ENCODE assay signal across 20 cellular contexts in the genomic region with DNA sequence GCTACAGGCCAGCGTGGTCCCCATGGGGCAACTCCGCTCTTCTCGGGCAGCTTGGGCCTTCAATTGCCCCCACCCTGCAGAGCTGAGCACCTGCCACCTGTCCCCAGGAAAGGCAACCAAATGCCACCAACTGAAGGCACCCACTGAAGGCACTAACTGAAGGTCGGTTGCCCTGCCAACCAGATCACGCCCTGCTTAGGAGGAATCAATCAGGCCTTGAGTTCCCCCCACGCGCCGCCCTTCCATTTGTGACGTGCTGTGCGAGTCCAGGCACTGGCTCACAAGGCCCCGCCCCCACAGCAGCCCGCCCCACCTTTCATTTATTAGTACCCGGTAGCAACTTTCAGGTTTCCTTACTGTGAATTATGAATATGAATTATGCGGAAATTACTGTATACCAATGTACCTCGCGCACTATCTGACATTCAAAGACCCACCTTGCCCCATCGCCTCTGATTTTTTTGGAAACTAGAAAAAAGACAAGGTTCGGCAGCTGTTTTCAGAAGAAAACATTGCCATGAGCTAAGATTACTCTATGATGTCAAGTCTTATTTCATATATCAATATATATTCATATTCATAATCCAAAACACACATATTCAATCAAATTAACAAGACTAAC.
"Had no signal": no experiment of that assay in that cellular context is flagged by ENCODE, and none has a peak within 500 bp of the region (broad histone marks: within the 10 kb centered on the region; RNA-seq: fewer than 3 reads in every experiment).

No MANE protein-coding gene starts in this region.

- H3K27ac ChIP-seq: esophagus squamous epithelium, gastrocnemius medialis, left lung, thoracic aorta, vagina had no signal

- H3K4me3 Mint-ChIP-seq: activated CD4-positive, alpha-beta memory T cell treated with anti-CD3 and anti-CD28 coated beads, Interleukin-2, amount 10 ng/mL, durations not matched to agents 7 days and 5 days; activated naive CD8-positive, alpha-beta T cell; endodermal cell; natural killer cell; type B pancreatic cell; WTC11 had no signal

- DNase-seq: activated CD4-positive, alpha-beta memory T cell treated with anti-CD3 and anti-CD28 coated beads, Interleukin-2, amount 10 ng/mL, durations not matched to agents 7 days and 5 days; activated gamma-delta T cell treated with Interleukin-2 at 50 U/mL for 16 hours; amygdala; cortex of kidney; endodermal cell; esophagus squamous epithelium; gastrocnemius medialis; hippocampal formation; kidney glomerular epithelial cell; natural killer cell; stimulated activated CD4-positive, alpha-beta T cell treated with anti-CD3 and anti-CD28 coated beads, Interleukin-2, amount 100 ng/mL, for 48 hours; T1000 had no signal

- H3K27ac Mint-ChIP-seq: activated CD4-positive, alpha-beta memory T cell treated with anti-CD3 and anti-CD28 coated beads, Interleukin-2, amount 10 ng/mL, durations not matched to agents 7 days and 5 days; activated naive CD8-positive, alpha-beta T cell; endodermal cell; natural killer cell; progenitor cell of endocrine pancreas; type B pancreatic cell; WTC11 had no signal

- H3K9me3 ChIP-seq: esophagus squamous epithelium, gastrocnemius medialis, left lung, thoracic aorta, vagina had no signal

- H3K9me3 Mint-ChIP-seq: activated CD4-positive, alpha-beta memory T cell treated with anti-CD3 and anti-CD28 coated beads, Interleukin-2, amount 10 ng/mL, durations not matched to agents 7 days and 5 days; endodermal cell; natural killer cell; type B pancreatic cell; WTC11 had no signal

- H3K4me3 ChIP-seq: esophagus squamous epithelium, gastrocnemius medialis, left lung, lung, thoracic aorta, vagina had no signal

- H3K36me3 Mint-ChIP-seq: natural killer cell, type B pancreatic cell, WTC11 had no signal

- H3K36me3 ChIP-seq: esophagus squamous epithelium, gastrocnemius medialis, left lung, thoracic aorta, vagina had no signal

- H3K4me1 Mint-ChIP-seq: endodermal cell, natural killer cell, WTC11 had no signal

- H3K27me3 Mint-ChIP-seq: type B pancreatic cell had no signal

- H3K4me1 ChIP-seq: gastrocnemius medialis, left lung, vagina had no signal

- ATAC-seq: gastrocnemius medialis, left lung, natural killer cell, WTC11 had no signal

- H3K27me3 ChIP-seq: gastrocnemius medialis, vagina had no signal
